8 cellular contexts compared by ENCODE assay signal in genomic region chr3:142211034-142211433, GRCh38. TPM values are rescaled to one million over a fixed set of nuclear protein-coding genes. Genes with fewer than 3 reads are reported as not detected.
DNase-seq lines count a peak whose midpoint lies in the region; ATAC-seq, FAIRE-seq and TF ChIP-seq lines count a peak whose summit lies in the region.

No MANE protein-coding gene starts in this region.

- no peak for TF ChIP-seq CTCF in A549 (IDR thresholded peaks at IDR 0.05)
- no peak for TF ChIP-seq CTCF in glutamatergic neuron (IDR thresholded peaks at IDR 0.05; ENCODE audit: partially characterized antibody, unreplicated experiment)
- no peak for TF ChIP-seq CTCF in mesothelial cell of epicardium (IDR thresholded peaks at IDR 0.05; ENCODE audit: unreplicated experiment)

- peak in 1 of 2 experiments; percentile 7 for DNase-seq in A549 (ENCODE audit: low read depth in 1 of 2, low spot score in 1 of 2)
- DNase-seq in SK-N-DZ (ENCODE audit: low spot score), result peak; percentile 32
- DNase-seq in glutamatergic neuron, result peak; percentile 63
- DNase-seq in stimulated activated CD8-positive, alpha-beta memory T cell treated with anti-CD3 and anti-CD28 coated beads, Interleukin-4, amount 100 ng/mL, for 48 hours, result no peak
- no peak for DNase-seq in AG20443 (ENCODE audit: low spot score)
- DNase-seq in mesothelial cell of epicardium (ENCODE audit: low spot score in 2 of 2, unreplicated experiment in 2 of 2), result no peak

- peaks cover 4% of the 10 kb centered on the region for H3K9me3 Mint-ChIP-seq in glutamatergic neuron (ENCODE audit: unreplicated experiment)
- H3K9me3 Mint-ChIP-seq in mesothelial cell of epicardium, result peaks cover 18% of the 10 kb centered on the region

- 72% methylated on average over 3 of the region's 3 CpGs for WGBS in A549 (ENCODE audit: missing lambda C conversion rate)

- peak overlapping the region; percentile 65 for H3K27ac Mint-ChIP-seq in glutamatergic neuron (ENCODE audit: unreplicated experiment)
- H3K27ac Mint-ChIP-seq in mesothelial cell of epicardium, result no peak overlapping the region

- POLR2A ChIA-PET in A549 (lab: Yijun Ruan, JAX), result no interaction called here

- H3K4me1 Mint-ChIP-seq in glutamatergic neuron (ENCODE audit: low read depth, unreplicated experiment) (peaks cover 29% of the 10 kb centered on the region), mesothelial cell of epicardium (peaks cover 12% of the 10 kb centered on the region)

- CTCF ChIA-PET in A549 (lab: Yijun Ruan, JAX), result interaction anchor here (1.2 kb wide), 1 partner anchor 68 kb away, joined by 4 read pairs; no protein-coding TSS in a partner anchor

- no peak for FAIRE-seq in A549 (lab: Jason Lieb, UNC)

- TF ChIP-seq POLR2A in A549 (IDR thresholded peaks at IDR 0.05; ENCODE audit: low read length), result no peak

- H3K4me3 Mint-ChIP-seq in glutamatergic neuron (ENCODE audit: unreplicated experiment) (peak overlapping the region; percentile 17), mesothelial cell of epicardium (no peak overlapping the region)

- TF ChIP-seq RAD21 in A549 (conservative IDR thresholded peaks at IDR 0.05 in 1 of 2, IDR thresholded peaks at IDR 0.05 in 1 of 2), result peak; percentile 21 to 44; a peak in 2 of 5 replicates

- peak in 1 of 2 experiments; percentile 75; a peak in 3 of 6 replicates for ATAC-seq in A549
- peak; percentile 57 for ATAC-seq in GM18511 (IDR thresholded peaks at IDR 0.05; ENCODE audit: unreplicated experiment)
- no peak for ATAC-seq in HG03280 (IDR thresholded peaks at IDR 0.05; ENCODE audit: unreplicated experiment)

- TF ChIP-seq EP300 in A549 (IDR thresholded peaks at IDR 0.05), result no peak

- H3K4me3 ChIP-seq in A549, result no peak overlapping the region

- H3K27me3 Mint-ChIP-seq in glutamatergic neuron (ENCODE audit: unreplicated experiment) (peaks cover 6% of the 10 kb centered on the region), mesothelial cell of epicardium (ENCODE audit: low read depth) (no peaks in the 10 kb centered on the region)

- H3K36me3 Mint-ChIP-seq in glutamatergic neuron (ENCODE audit: unreplicated experiment) (peaks cover 13% of the 10 kb centered on the region), mesothelial cell of epicardium (peaks cover 45% of the 10 kb centered on the region)

- H3K9me3 ChIP-seq in A549, result 0 out of 3 replicates have a peak, but pooled peaks cover 5% of the 10 kb centered on the region

- no peak overlapping the region for H3K27ac ChIP-seq in A549

- H3K4me1 ChIP-seq in A549, result 0 out of 3 replicates have a peak, but pooled peaks cover 6% of the 10 kb centered on the region

- no peak overlapping the region for H3K4me2 ChIP-seq in A549

TF ChIP-seq in A549, 52 proteins besides CTCF, POLR2A, EP300 and RAD21:
- TF ChIP-seq MAZ (IDR thresholded peaks at IDR 0.05; ENCODE audit: borderline replicate concordance, low read depth, low read length), result no peak
- no peak for TF ChIP-seq HMGXB4 (CRISPR knock-in tag; IDR thresholded peaks at IDR 0.05; ENCODE audit: borderline replicate concordance)
- TF ChIP-seq ELK1 (IDR thresholded peaks at IDR 0.05; ENCODE audit: low read depth, low read length), result no peak
- TF ChIP-seq PBX3 (IDR thresholded peaks at IDR 0.05), result no peak
- TF ChIP-seq EHMT2 (IDR thresholded peaks at IDR 0.05; ENCODE audit: low read depth), result no peak

RNA-seq across cellular contexts. Expression of gene GK5, which starts 14.4 kb away (rescaled TPM):
- polyA plus RNA-seq in A549 (2011; rRNA removed) (13.2 and 18.1 TPM in 2 replicates), A549 (2017; fragmentation: RNase III; extraction: RNeasy Plus Mini Kit Qiagen cat#74134 plus additional on column Dnase treatment) (6.9 to 7.5 TPM (median 7.0 TPM) in 3 replicates)
- polyA plus RNA-seq in A549 (2012; cell fraction: cytosol; rRNA removed), result 2.6 and 2.9 TPM in 2 replicates
- 5.6 and 7.3 TPM in 2 replicates for polyA plus RNA-seq in A549 (2012; cell fraction: nucleus; rRNA removed)
- polyA minus RNA-seq in A549 (2011; rRNA and poly(A)+ RNA removed), result 5.8 and 6.2 TPM in 2 replicates
- 8.1 and 10.8 TPM in 2 replicates for polyA plus RNA-seq in SK-N-DZ (2014; cell fraction: cytosol; rRNA removed)
- polyA plus RNA-seq in SK-N-DZ (2014; cell fraction: nucleus; rRNA removed), result 26.8 and 57.4 TPM in 2 replicates
- total RNA-seq in glutamatergic neuron (ENCODE audit: unreplicated experiment) (22.9 TPM), mesothelial cell of epicardium (26.8 to 30.3 TPM (median 29.0 TPM) in 3 replicates)

Comparison
In these comparisons a context has a peak if more than half of its experiments do, and no peak if none do; other contexts are left out.
1. DNase-seq: peak in SK-N-DZ (single experiment) and glutamatergic neuron (single experiment); none in stimulated activated CD8-positive, alpha-beta memory T cell treated with anti-CD3 and anti-CD28 coated beads, Interleukin-4, amount 100 ng/mL, for 48 hours (single experiment), AG20443 (single experiment) and mesothelial cell of epicardium (0 of 2).